ENCODE assay signal across 8 cellular contexts in genomic region chr4:152535903-152536544, GRCh38.
DNase-seq lines count a peak whose midpoint lies in the region; FAIRE-seq and TF ChIP-seq lines count a peak whose summit lies in the region.

Gene FBXW7, minus strand, starts transcription at chr4:152536092. Its CDS starts 124,289 bp downstream, at chr4:152411803.

- peak; percentile 73 for TF ChIP-seq POLR2A in H54 (IDR thresholded peaks at IDR 0.05; ENCODE audit: low read depth, low read length)
- peak; percentile 82 for TF ChIP-seq POLR2A in Raji (IDR thresholded peaks at IDR 0.05; ENCODE audit: insufficient read depth, low read depth, low read length)

- peak; percentile 99 for DNase-seq in EL
- peak; percentile 69 for DNase-seq in H54 (ENCODE audit: insufficient read length, low spot score)
- DNase-seq in activated T-helper 9 cell treated with anti-CD3 and anti-CD28 coated beads, Interleukin-2, amount 50 U/mL, for 16 hours (ENCODE audit: low read depth): peak; percentile 100
- DNase-seq in fibroblast of pulmonary artery (ENCODE audit: low read depth): peak; percentile 99

- H3K36me3 Mint-ChIP-seq in nephron (ENCODE audit: low read depth): no peaks in the 10 kb centered on the region
- peaks cover 32% of the 10 kb centered on the region for H3K36me3 Mint-ChIP-seq in stimulated activated naive CD8-positive, alpha-beta T cell treated with anti-CD3 and anti-CD28 coated beads, Interleukin-15, Interleukin-2, amounts not matched to agents 100 ng/mL and 50 ng/mL, for 24 hours (ENCODE audit: low read depth)

- peaks cover 53% of the 10 kb centered on the region for H3K4me1 Mint-ChIP-seq in nephron
- H3K4me1 Mint-ChIP-seq in stimulated activated naive CD8-positive, alpha-beta T cell treated with anti-CD3 and anti-CD28 coated beads, Interleukin-15, Interleukin-2, amounts not matched to agents 100 ng/mL and 50 ng/mL, for 24 hours (ENCODE audit: low read depth): peaks cover 73% of the 10 kb centered on the region

- no peaks in the 10 kb centered on the region for H3F3A ChIP-seq in Loucy (ENCODE audit: low read depth)

- no peaks in the 10 kb centered on the region; the same call in 1 of the 2 replicates for H3K9me3 ChIP-seq in Loucy (ENCODE audit: insufficient read depth, low read depth, low read length)

- FAIRE-seq in H54 (lab: Jason Lieb, UNC): peak; percentile 81

- no peaks in the 10 kb centered on the region for H3K27me3 Mint-ChIP-seq in nephron (ENCODE audit: low read depth)
- H3K27me3 Mint-ChIP-seq in stimulated activated naive CD8-positive, alpha-beta T cell treated with anti-CD3 and anti-CD28 coated beads, Interleukin-15, Interleukin-2, amounts not matched to agents 100 ng/mL and 50 ng/mL, for 24 hours: no peaks in the 10 kb centered on the region

- H3K9ac ChIP-seq in Loucy (ENCODE audit: low read depth, low read length, poor library complexity, severe bottlenecking): peak within 1 kb of the TSS; percentile 79

- H3K9me3 Mint-ChIP-seq in nephron: no peaks in the 10 kb centered on the region
- no peaks in the 10 kb centered on the region for H3K9me3 Mint-ChIP-seq in stimulated activated naive CD8-positive, alpha-beta T cell treated with anti-CD3 and anti-CD28 coated beads, Interleukin-15, Interleukin-2, amounts not matched to agents 100 ng/mL and 50 ng/mL, for 24 hours

- peaks cover 52% of the 10 kb centered on the region for H3K4me1 ChIP-seq in Loucy (ENCODE audit: insufficient read depth, low read length, poor library complexity, severe bottlenecking)

- H3K27ac Mint-ChIP-seq in nephron: peak within 1 kb of the TSS; percentile 83 to 95 (median 91)
- peak within 1 kb of the TSS; percentile 97 for H3K27ac Mint-ChIP-seq in stimulated activated naive CD8-positive, alpha-beta T cell treated with anti-CD3 and anti-CD28 coated beads, Interleukin-15, Interleukin-2, amounts not matched to agents 100 ng/mL and 50 ng/mL, for 24 hours

- H3K9me2 ChIP-seq in Loucy (replicated peaks; ENCODE audit: low read depth, low read length): no peaks in the 10 kb centered on the region

- no peaks in the 10 kb centered on the region for H3K27me3 ChIP-seq in Loucy (ENCODE audit: insufficient read depth, low read length, poor library complexity, severe bottlenecking)

- peaks cover 55% of the 10 kb centered on the region for H4K20me1 ChIP-seq in Loucy (ENCODE audit: insufficient read depth, low read length, poor library complexity, severe bottlenecking)

- peak within 1 kb of the TSS; percentile 87 for H3K4me2 ChIP-seq in Loucy (ENCODE audit: low read depth, low read length, poor library complexity, severe bottlenecking)

- H3K4me3 ChIP-seq in Loucy (ENCODE audit: low read length, poor library complexity, severe bottlenecking): peak within 1 kb of the TSS; percentile 82
- H3K4me3 ChIP-seq in fibroblast of pulmonary artery (replicated peaks; ENCODE audit: low read depth, low read length): peak within 1 kb of the TSS; percentile 96

- no peak for TF ChIP-seq CTCF in Loucy (conservative IDR thresholded peaks at IDR 0.05; ENCODE audit: low read length)
- TF ChIP-seq CTCF in fibroblast of pulmonary artery (IDR thresholded peaks at IDR 0.05; ENCODE audit: low read length, missing control alignments): no peak
- TF ChIP-seq CTCF in nephron (IDR thresholded peaks at IDR 0.05; ENCODE audit: unreplicated experiment in 3 of 3): no peak

- H2AFZ ChIP-seq in Loucy (ENCODE audit: low read length): peak within 1 kb of the TSS; percentile 74

- H3K36me3 ChIP-seq in Loucy (ENCODE audit: insufficient read depth, low read length): peaks cover 3% of the 10 kb centered on the region; the same call in 1 of the 2 replicates

- H3K4me3 Mint-ChIP-seq in nephron: peak within 1 kb of the TSS; percentile 95 to 99 (median 96)
- peak within 1 kb of the TSS; percentile 95 for H3K4me3 Mint-ChIP-seq in stimulated activated naive CD8-positive, alpha-beta T cell treated with anti-CD3 and anti-CD28 coated beads, Interleukin-15, Interleukin-2, amounts not matched to agents 100 ng/mL and 50 ng/mL, for 24 hours

- H3K79me2 ChIP-seq in Loucy (ENCODE audit: insufficient read depth, low read length): peaks cover 82% of the 10 kb centered on the region

Comparison
In these comparisons a context has a peak if more than half of its experiments do, and no peak if none do; other contexts are left out.
1. Peak in every context shown above with its lines: DNase-seq and H3K4me3 ChIP-seq.